ENCODE assay signal across 20 cellular contexts in the genomic region with DNA sequence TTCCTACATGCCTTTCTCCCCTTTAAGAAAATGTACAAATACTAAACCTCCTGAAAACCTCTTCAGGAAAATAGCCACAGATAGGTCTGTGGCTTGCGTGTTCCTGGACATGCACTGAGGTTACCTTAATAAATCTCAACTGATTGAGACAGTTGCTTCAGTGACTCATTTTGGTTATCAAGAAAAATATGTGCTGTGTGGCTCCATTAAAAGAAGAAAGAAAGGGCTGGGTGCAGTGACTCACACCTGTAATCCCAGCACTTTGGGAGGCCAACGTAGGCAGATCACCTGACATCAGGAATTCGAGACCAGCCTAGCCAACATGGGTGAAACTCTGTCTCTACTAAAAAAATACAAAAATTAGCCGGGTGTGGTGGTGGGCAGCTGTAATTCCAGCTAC. TPM values are rescaled to one million over a fixed set of nuclear protein-coding genes. Genes with fewer than 3 reads are reported as not detected.
DNase-seq lines count a peak whose midpoint lies in the region; ATAC-seq and TF ChIP-seq lines count a peak whose summit lies in the region.
"Had no signal": no experiment of that assay in that cellular context is flagged by ENCODE, and none has a peak within 500 bp of the region (broad histone marks: within the 10 kb centered on the region; RNA-seq: fewer than 3 reads in every experiment).

No MANE protein-coding gene starts in this region.

- H3K27me3 ChIP-seq in mammary epithelial cell (ENCODE audit: insufficient read depth, low read length) (no peaks in the 10 kb centered on the region), H7 (ENCODE audit: control insufficient read depth, insufficient read depth, low read length) (no peaks in the 10 kb centered on the region; the same call in 1 of the 2 replicates)
- H3K27me3 ChIP-seq: brain microvascular endothelial cell, left lung had no signal

- no peak for ATAC-seq in GM21528 (IDR thresholded peaks at IDR 0.05; ENCODE audit: low FRiP score, unreplicated experiment)
- ATAC-seq in HG02588 (IDR thresholded peaks at IDR 0.05; ENCODE audit: unreplicated experiment): no peak
- ATAC-seq in HG02571 (IDR thresholded peaks at IDR 0.05; ENCODE audit: unreplicated experiment): no peak
- ATAC-seq: left lung; stimulated activated naive CD8-positive, alpha-beta T cell treated with anti-CD3 and anti-CD28 coated beads, Interleukin-15, Interleukin-2, amounts not matched to agents 100 U/mL and 50 U/mL, for 24 hours had no signal

- no TSS peak for BruUV-seq in mammary epithelial cell (replicated peaks; lab: Mats Ljungman, UMichigan)

- no peaks in the 10 kb centered on the region for H3K79me2 ChIP-seq in mammary epithelial cell (ENCODE audit: insufficient read depth, low read length)

- peak overlapping the region; percentile 35 for H3K9ac ChIP-seq in mammary epithelial cell (ENCODE audit: insufficient read depth, low read length)

- intact Hi-C loops in mammary epithelial cell (cut with micrococcal nuclease): no loop called here

- in situ Hi-C loops in mammary epithelial cell (cut with MboI; ENCODE audit: low sequenced_read_pairs in 2 of 2): no loop called here

- WGBS in mammary epithelial cell (ENCODE audit: low coverage, missing lambda C conversion rate): 0% methylated on average over 3 of the region's 4 CpGs

- no peaks in the 10 kb centered on the region for H3K9me3 ChIP-seq in mammary epithelial cell (replicated peaks; ENCODE audit: insufficient read depth, low read length)
- H3K9me3 ChIP-seq: left lung, prostate gland had no signal

- H3K4me3 ChIP-seq in mammary epithelial cell (replicated peaks in 1 of 3; ENCODE audit: insufficient read depth in 1 of 3, low read depth in 2 of 3, low read length in 3 of 3): no peak overlapping the region
- H3K4me3 ChIP-seq in H7 (ENCODE audit: insufficient read depth, low read depth, low read length): no peak overlapping the region
- H3K4me3 ChIP-seq: left lung, prostate gland, SK-N-MC had no signal

- H4K20me1 ChIP-seq in mammary epithelial cell (ENCODE audit: insufficient read depth, low read length): no peaks in the 10 kb centered on the region

- TF ChIP-seq CTCF in mammary epithelial cell (conservative IDR thresholded peaks at IDR 0.05 in 1 of 2, IDR thresholded peaks at IDR 0.05 in 1 of 2; ENCODE audit: extremely low read depth in 1 of 2, insufficient read depth in 1 of 2, low read depth in 1 of 2, low read length in 2 of 2): no peak

- H2AFZ ChIP-seq in mammary epithelial cell (ENCODE audit: low read depth, low read length): no peak overlapping the region

- dilution Hi-C loops in mammary epithelial cell (cut with HindIII; ENCODE audit: low sequenced_read_pairs): no loop called here

- CTCF ChIA-PET in mammary epithelial cell (lab: Charles Lee; ENCODE audit: low non-redundant PET): no interaction called here

- peak overlapping the region; percentile 40 for H3K4me2 ChIP-seq in mammary epithelial cell (ENCODE audit: insufficient read depth, low read depth, low read length)

- H3K36me3 ChIP-seq in mammary epithelial cell (ENCODE audit: insufficient read depth, low read length): no peaks in the 10 kb centered on the region
- H3K36me3 ChIP-seq in H7 (replicated peaks; ENCODE audit: control insufficient read depth, insufficient read depth, low read length): no peaks in the 10 kb centered on the region
- H3K36me3 ChIP-seq: brain microvascular endothelial cell, left lung, prostate gland, WERI-Rb-1 had no signal

- peak overlapping the region; percentile 83 for H3K27ac ChIP-seq in mammary epithelial cell (ENCODE audit: insufficient read depth, low read depth, low read length)
- H3K27ac ChIP-seq: brain microvascular endothelial cell, left lung, prostate gland, SK-N-MC, WERI-Rb-1 had no signal

- DNase-seq in EL (peak; percentile 12), LoVo (ENCODE audit: low spot score) (peak; percentile 81), mammary epithelial cell (peak; percentile 89), non-pigmented ciliary epithelial cell (ENCODE audit: low read depth) (peak; percentile 8), H7 (no peak)
- DNase-seq: activated gamma-delta T cell; AML-193; brain microvascular endothelial cell; hypothalamus; left lung; NCI-H2029 treated with DMSO at 0.1 percent for 48 hours; NCI-H524 treated with DMSO at 0.1 percent for 48 hours; stimulated activated naive CD8-positive, alpha-beta T cell treated with anti-CD3 and anti-CD28 coated beads, Interleukin-15, Interleukin-2, amounts not matched to agents 100 U/mL and 50 U/mL, for 24 hours; WERI-Rb-1 had no signal

- H3K4me1 ChIP-seq in mammary epithelial cell (ENCODE audit: insufficient read depth, low read length): peaks cover 54% of the 10 kb centered on the region
- H3K4me1 ChIP-seq: prostate gland had no signal

RNA-seq across cellular contexts. Expression of a gene that starts 27.1 kb away (rescaled TPM):
- total RNA-seq in mammary epithelial cell: 1 to 10 TPM in 1 of 2 donors, under 1 TPM in 1; under 0.01 to 1.4 TPM
- polyA plus RNA-seq in mammary epithelial cell: 3.6 TPM
- polyA minus RNA-seq in mammary epithelial cell: not detected
- total RNA-seq in H7 (2014; rRNA removed; shearing (Covaris generic)): 0.03 and 0.15 TPM in 2 replicates
- total RNA-seq: left lung, OCI-LY7, prostate gland had no signal

RNA-seq across cellular contexts. Expression of a gene that starts 51.7 kb away (rescaled TPM):
- 10 to 100 TPM; 53.0 to 55.8 TPM for total RNA-seq in mammary epithelial cell
- polyA plus RNA-seq in mammary epithelial cell: 25.0 TPM
- 80.4 TPM for polyA minus RNA-seq in mammary epithelial cell
- 17.9 and 29.9 TPM in 2 replicates for total RNA-seq in H7 (2014; rRNA removed; shearing (Covaris generic))
